In the genomic region with DNA sequence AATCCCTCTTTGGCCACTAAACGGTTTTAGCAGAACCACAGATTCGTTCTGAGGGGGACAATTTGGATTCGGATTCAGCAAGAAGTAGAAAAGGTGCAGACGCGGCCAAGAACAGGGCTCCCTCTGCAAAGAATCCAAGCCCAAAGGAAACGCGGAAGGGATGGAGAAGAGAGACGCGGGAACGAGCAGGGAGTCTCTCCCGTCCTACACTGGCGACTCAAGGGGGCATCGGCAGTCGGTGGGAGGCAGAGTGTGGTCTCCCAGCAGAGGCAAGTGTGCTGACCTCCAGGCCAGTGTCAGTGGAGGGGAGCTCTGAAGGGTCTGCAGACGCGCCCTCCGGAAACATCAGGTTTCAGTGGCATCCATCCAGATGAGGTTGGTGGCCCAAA, we compare ENCODE assay signal across 9 cellular contexts. TPM values are rescaled to one million over a fixed set of nuclear protein-coding genes. Genes with fewer than 3 reads are reported as not detected.
A peak's percentile ranks its signal among the peaks of the same experiment; 100 is the strongest.
DNase-seq lines count a peak whose midpoint lies in the region; ATAC-seq and TF ChIP-seq lines count a peak whose summit lies in the region.
"Had no signal": no experiment of that assay in that cellular context is flagged by ENCODE, and none has a peak within 500 bp of the region (broad histone marks: within the 10 kb centered on the region; RNA-seq: fewer than 3 reads in every experiment).

No MANE protein-coding gene starts in this region.

- POLR2A ChIA-PET in T-cell (lab: Charles Lee) = no interaction called here

- CTCF ChIA-PET in T-cell (lab: Charles Lee) = interaction anchor here in 1 of 2 donors (1.0 kb wide), 1 partner anchor 14 kb away, joined by 3 read pairs; no protein-coding TSS in a partner anchor

- no peak overlapping the region for H3K27ac Mint-ChIP-seq in T-cell

- no peaks in the 10 kb centered on the region for H3K9me3 ChIP-seq in skeletal muscle tissue (ENCODE audit: control insufficient read depth in 3 of 3, low read length in 3 of 3)

- no peaks in the 10 kb centered on the region for H3K36me3 Mint-ChIP-seq in T-cell

- H3K9me3 Mint-ChIP-seq in T-cell = no peaks in the 10 kb centered on the region

- peak; percentile 9 for DNase-seq in NCI-H345 (lab: John Stamatoyannopoulos, UW)
- DNase-seq in NCI-H345 treated with DMSO at 0.1 percent for 48 hours (lab: John Stamatoyannopoulos, UW; ENCODE audit: unreplicated experiment) = no peak
- no peak for DNase-seq in T-cell
- DNase-seq in iPS DF 19.7 (ENCODE audit: low read depth, low spot score) = peak; percentile 25
- no peak for DNase-seq in stimulated activated CD8-positive, alpha-beta memory T cell treated with anti-CD3 and anti-CD28 coated beads, Interleukin-4, amount 100 ng/mL, for 48 hours
- no peak for DNase-seq in islet precursor cell
- DNase-seq in foreskin fibroblast = no peak

- H3K27me3 Mint-ChIP-seq in T-cell = peaks cover 57 to 71% of the 10 kb centered on the region in 2 donors

- peak overlapping the region; percentile 72 to 83 (median 74) for H3K4me3 Mint-ChIP-seq in T-cell

- H3K9ac ChIP-seq in skeletal muscle tissue (ENCODE audit: low read depth in 1 of 3, low read length in 3 of 3) = no peak overlapping the region

- H3K4me3 ChIP-seq in skeletal muscle tissue (ENCODE audit: low read length in 3 of 3) (peak overlapping the region; percentile 17 to 52 (median 46)), foreskin fibroblast (ENCODE audit: low read depth in 1 of 2, low read length in 2 of 2) (no peak overlapping the region)

- H3K4me1 Mint-ChIP-seq in T-cell = peaks cover 22 to 42% (median 31%) of the 10 kb centered on the region in 3 donors

- peaks cover 40 to 49% (median 44%) of the 10 kb centered on the region in 3 donors for H3K27me3 ChIP-seq in skeletal muscle tissue (ENCODE audit: control insufficient read depth in 3 of 3, insufficient read depth in 3 of 3, low read length in 3 of 3)

- ATAC-seq in T-cell (replicated peaks in 1 of 4) = no peak

- peaks cover 6 to 11% (median 8%) of the 10 kb centered on the region in 3 donors for H3K4me1 ChIP-seq in skeletal muscle tissue (ENCODE audit: control insufficient read depth in 3 of 3, insufficient read depth in 3 of 3, low read length in 3 of 3)

- H3K36me3 ChIP-seq in skeletal muscle tissue (ENCODE audit: control insufficient read depth in 3 of 3, insufficient read depth in 3 of 3, low read length in 3 of 3) = no peaks in the 10 kb centered on the region

- H3K27ac ChIP-seq in skeletal muscle tissue (ENCODE audit: low read depth, low read length) = no peak overlapping the region

- no peak for TF ChIP-seq CTCF in foreskin fibroblast (IDR thresholded peaks at IDR 0.05; ENCODE audit: low read depth, low read length)

RNA-seq across cellular contexts. Expression of a gene that starts 1.1 kb away (rescaled TPM):
- total RNA-seq in T-cell (under 1 TPM; 0.18 to 0.73 (median 0.35) TPM), skeletal muscle tissue (1.0 TPM)
- total RNA-seq: lung microvascular endothelial cell had no signal

Comparison
In these comparisons a context has a peak if more than half of its experiments do, and no peak if none do; other contexts are left out.
1. DNase-seq: peak in NCI-H345 (single experiment) and iPS DF 19.7 (single experiment); none in NCI-H345 treated with DMSO at 0.1 percent for 48 hours (single experiment), T-cell (0 of 34), stimulated activated CD8-positive, alpha-beta memory T cell treated with anti-CD3 and anti-CD28 coated beads, Interleukin-4, amount 100 ng/mL, for 48 hours (single experiment), islet precursor cell (single experiment) and foreskin fibroblast (0 of 2).
2. H3K4me3 ChIP-seq: peak in skeletal muscle tissue (3 of 3); none in foreskin fibroblast (0 of 2).